In the genomic region with DNA sequence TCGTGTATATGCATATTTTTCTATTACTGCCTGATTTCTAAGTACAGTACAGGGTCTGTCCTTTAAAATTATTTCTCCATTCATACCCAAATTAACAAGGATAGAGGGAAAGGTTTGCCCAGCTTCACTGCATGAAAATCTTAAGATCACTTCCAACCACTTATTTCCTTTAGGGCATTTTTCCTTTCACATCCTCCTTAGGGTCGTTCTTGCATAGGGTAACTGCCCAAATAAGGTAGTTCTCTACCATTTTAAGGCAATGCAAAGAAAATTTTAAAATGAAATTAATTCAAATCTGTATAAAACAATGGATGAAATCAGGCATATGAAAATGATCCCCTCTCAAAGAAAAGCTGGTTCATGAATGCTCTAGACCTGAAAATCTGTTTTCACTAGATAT, we compare ENCODE assay signal across 1 cellular context.
TF ChIP-seq lines count a peak whose summit lies in the region.

No MANE protein-coding gene starts in this region.

TF ChIP-seq in K562, 482 proteins besides CTCF, POLR2A, EP300 and RAD21:
- TF ChIP-seq SREBF1 (IDR thresholded peaks at IDR 0.05; ENCODE audit: borderline replicate concordance, low read depth, low read length) (no peak), ZNF23 (CRISPR knock-in tag; IDR thresholded peaks at IDR 0.05) (no peak), ZFPM2 (CRISPR knock-in tag; IDR thresholded peaks at IDR 0.05) (no peak), SRF (CRISPR knock-in tag; IDR thresholded peaks at IDR 0.05) (peak in 1 of 2 experiments; percentile 61; a peak in 1 of 4 replicates), DMBX1 (CRISPR knock-in tag; IDR thresholded peaks at IDR 0.05; ENCODE audit: borderline replicate concordance) (no peak), DDX20 (tag; IDR thresholded peaks at IDR 0.05; ENCODE audit: low read depth) (no peak)
- TF ChIP-seq, protein P1, sequence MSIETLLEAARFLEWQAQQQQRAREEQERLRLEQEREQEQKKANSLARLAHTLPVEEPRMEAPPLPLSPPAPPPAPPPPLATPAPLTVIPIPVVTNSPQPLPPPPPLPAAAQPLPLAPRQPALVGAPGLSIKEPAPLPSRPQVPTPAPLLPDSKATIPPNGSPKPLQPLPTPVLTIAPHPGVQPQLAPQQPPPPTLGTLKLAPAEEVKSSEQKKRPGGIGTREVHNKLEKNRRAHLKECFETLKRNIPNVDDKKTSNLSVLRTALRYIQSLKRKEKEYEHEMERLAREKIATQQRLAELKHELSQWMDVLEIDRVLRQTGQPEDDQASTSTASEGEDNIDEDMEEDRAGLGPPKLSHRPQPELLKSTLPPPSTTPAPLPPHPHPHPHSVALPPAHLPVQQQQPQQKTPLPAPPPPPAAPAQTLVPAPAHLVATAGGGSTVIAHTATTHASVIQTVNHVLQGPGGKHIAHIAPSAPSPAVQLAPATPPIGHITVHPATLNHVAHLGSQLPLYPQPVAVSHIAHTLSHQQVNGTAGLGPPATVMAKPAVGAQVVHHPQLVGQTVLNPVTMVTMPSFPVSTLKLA (conservative IDR thresholded peaks at IDR 0.05) = no peak
- TF ChIP-seq, protein P2, sequence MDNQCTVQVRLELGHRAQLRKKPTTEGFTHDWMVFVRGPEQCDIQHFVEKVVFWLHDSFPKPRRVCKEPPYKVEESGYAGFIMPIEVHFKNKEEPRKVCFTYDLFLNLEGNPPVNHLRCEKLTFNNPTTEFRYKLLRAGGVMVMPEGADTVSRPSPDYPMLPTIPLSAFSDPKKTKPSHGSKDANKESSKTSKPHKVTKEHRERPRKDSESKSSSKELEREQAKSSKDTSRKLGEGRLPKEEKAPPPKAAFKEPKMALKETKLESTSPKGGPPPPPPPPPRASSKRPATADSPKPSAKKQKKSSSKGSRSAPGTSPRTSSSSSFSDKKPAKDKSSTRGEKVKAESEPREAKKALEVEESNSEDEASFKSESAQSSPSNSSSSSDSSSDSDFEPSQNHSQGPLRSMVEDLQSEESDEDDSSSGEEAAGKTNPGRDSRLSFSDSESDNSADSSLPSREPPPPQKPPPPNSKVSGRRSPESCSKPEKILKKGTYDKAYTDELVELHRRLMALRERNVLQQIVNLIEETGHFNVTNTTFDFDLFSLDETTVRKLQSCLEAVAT (IDR thresholded peaks at IDR 0.05) = no peak
